31 cellular contexts compared by ENCODE assay signal in the genomic region with DNA sequence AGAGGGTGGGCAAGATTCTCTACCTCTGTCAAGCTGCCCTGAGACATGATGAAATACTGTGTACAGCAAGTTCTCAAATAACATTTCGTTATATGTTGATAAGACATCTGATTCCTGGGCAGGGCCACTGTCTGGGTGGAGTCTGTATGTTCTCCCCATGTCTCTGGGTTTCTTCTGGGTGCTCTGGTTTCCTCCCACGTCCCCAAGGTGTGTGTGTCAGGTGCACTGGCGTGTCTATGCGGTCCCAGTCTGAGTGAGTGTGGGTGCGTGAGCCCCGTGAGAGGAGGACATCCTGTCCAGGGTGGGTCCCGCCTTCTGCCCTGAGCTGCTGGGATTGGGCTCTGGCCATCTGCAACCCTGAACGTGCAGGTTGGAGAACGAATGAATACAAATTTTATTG. TPM values are rescaled to one million over a fixed set of nuclear protein-coding genes. Genes with fewer than 3 reads are reported as not detected.
A peak's percentile ranks its signal among the peaks of the same experiment; 100 is the strongest.
DNase-seq lines count a peak whose midpoint lies in the region; ATAC-seq, FAIRE-seq and TF ChIP-seq lines count a peak whose summit lies in the region.
"Had no signal": no experiment of that assay in that cellular context is flagged by ENCODE, and none has a peak within 500 bp of the region (broad histone marks: within the 10 kb centered on the region; RNA-seq: fewer than 3 reads in every experiment).

No MANE protein-coding gene starts in this region.

- H3K9me3 ChIP-seq in osteoblast (ENCODE audit: low read depth, low read length) = no peaks in the 10 kb centered on the region
- H3K9me3 ChIP-seq: Caco-2 had no signal

- H3K4me3 ChIP-seq in osteoblast (ENCODE audit: insufficient read depth, low read length) = no peak overlapping the region
- H3K4me3 ChIP-seq in foreskin fibroblast (ENCODE audit: low read depth in 1 of 2, low read length in 2 of 2) = no peak overlapping the region
- H3K4me3 ChIP-seq: GM12878 had no signal

- H3K79me2 ChIP-seq in osteoblast (ENCODE audit: insufficient read depth, low read length) = peaks cover 57% of the 10 kb centered on the region

- no peak for ATAC-seq in natural killer cell
- ATAC-seq in natural killer cell treated with Interleukin-12 subunit alpha and Interleukin-12 subunit beta and Interleukin-15 and Interleukin-18, amount 100 ng/mL, for 72 hours = no peak
- ATAC-seq: CD8-positive, alpha-beta T cell; GM12878; PC-3 had no signal

- no peak overlapping the region for H3K4me2 ChIP-seq in osteoblast (ENCODE audit: insufficient read depth, low read length)

- H3K36me3 ChIP-seq in osteoblast (ENCODE audit: insufficient read depth, low read length) = peaks cover 80% of the 10 kb centered on the region

- H3K27me3 Mint-ChIP-seq in natural killer cell (ENCODE audit: low read depth in 2 of 2) = no peaks in the 10 kb centered on the region
- no peaks in the 10 kb centered on the region for H3K27me3 Mint-ChIP-seq in natural killer cell treated with Interleukin-12 subunit alpha and Interleukin-12 subunit beta and Interleukin-15 and Interleukin-18, amount 100 ng/mL, for 72 hours
- H3K27me3 Mint-ChIP-seq: B cell had no signal

- H2AFZ ChIP-seq in osteoblast (ENCODE audit: low read length) = no peak overlapping the region

- peak overlapping the region; percentile 12 for H3K27ac ChIP-seq in osteoblast (ENCODE audit: low read depth, low read length)
- H3K27ac ChIP-seq: 22Rv1, C4-2B had no signal

- intact Hi-C loops in natural killer cell (cut with micrococcal nuclease) = no loop called here

- FAIRE-seq in RCC 7860 (lab: Jason Lieb, UNC) = no peak
- FAIRE-seq: GM12878, HTR-8/SVneo had no signal

- H3K4me1 ChIP-seq in osteoblast (ENCODE audit: insufficient read depth, low read length) = peaks cover 30% of the 10 kb centered on the region
- H3K4me1 ChIP-seq: Caco-2 had no signal

- H3K27me3 ChIP-seq in osteoblast (ENCODE audit: insufficient read depth, low read length) = no peaks in the 10 kb centered on the region

- H3K4me3 Mint-ChIP-seq in natural killer cell = peak overlapping the region; percentile 28
- H3K4me3 Mint-ChIP-seq in natural killer cell treated with Interleukin-12 subunit alpha and Interleukin-12 subunit beta and Interleukin-15 and Interleukin-18, amount 100 ng/mL, for 72 hours = no peak overlapping the region
- H3K4me3 Mint-ChIP-seq: B cell; CD8-positive, alpha-beta T cell had no signal

- peaks cover 14% of the 10 kb centered on the region for H4K20me1 ChIP-seq in osteoblast (ENCODE audit: insufficient read depth, low read length)

- no peaks in the 10 kb centered on the region for H3K36me3 Mint-ChIP-seq in natural killer cell
- H3K36me3 Mint-ChIP-seq in natural killer cell treated with Interleukin-12 subunit alpha and Interleukin-12 subunit beta and Interleukin-15 and Interleukin-18, amount 100 ng/mL, for 72 hours = no peaks in the 10 kb centered on the region

- peaks cover 68 to 76% of the 10 kb centered on the region in 2 donors for H3K4me1 Mint-ChIP-seq in natural killer cell
- H3K4me1 Mint-ChIP-seq in natural killer cell treated with Interleukin-12 subunit alpha and Interleukin-12 subunit beta and Interleukin-15 and Interleukin-18, amount 100 ng/mL, for 72 hours (ENCODE audit: low read depth in 2 of 2) = peaks cover 40 to 62% of the 10 kb centered on the region in 2 donors
- H3K4me1 Mint-ChIP-seq: B cell had no signal

- DNase-seq in NCI-H2107 treated with DMSO at 0.1 percent for 48 hours (lab: John Stamatoyannopoulos, UW; ENCODE audit: unreplicated experiment) = peak; percentile 31
- no peak for DNase-seq in NCI-H2107 (lab: John Stamatoyannopoulos, UW)
- DNase-seq in natural killer cell = no peak
- no peak for DNase-seq in natural killer cell treated with Interleukin-12 subunit alpha and Interleukin-12 subunit beta and Interleukin-15 and Interleukin-18, amount 100 ng/mL, for 72 hours (ENCODE audit: low spot score)
- DNase-seq in osteoblast (ENCODE audit: insufficient read length, low spot score, missing footprints) = peak; percentile 15
- no peak for DNase-seq in NCI-H187 (lab: John Stamatoyannopoulos, UW)
- no peak for DNase-seq in RCC 7860 (ENCODE audit: low spot score)
- no peak for DNase-seq in foreskin fibroblast
- DNase-seq: Caco-2; DMS79; EL; GDM1; GOT3; HCEC 1CT; KBM-7; MV-4-11; NCI-H1105; NCI-H1436 treated with DMSO at 0.1 percent for 48 hours; NCI-H1930; NCI-H446 treated with DMSO at 0.1 percent for 48 hours; NCI-H526; NCI-H82; NK-92 treated with Interleukin-12 subunit alpha and Interleukin-12 subunit beta, amount 100 ng/mL, for 24 hours; PC-3; SHP77 treated with DMSO at 0.1 percent for 48 hours had no signal

- TF ChIP-seq CTCF in natural killer cell (IDR thresholded peaks at IDR 0.05) = no peak
- no peak for TF ChIP-seq CTCF in osteoblast (IDR thresholded peaks at IDR 0.05; ENCODE audit: extremely low read depth, low read depth, low read length)
- TF ChIP-seq CTCF in foreskin fibroblast (IDR thresholded peaks at IDR 0.05; ENCODE audit: low read depth, low read length) = no peak

- peak overlapping the region; percentile 80 to 93 for H3K27ac Mint-ChIP-seq in natural killer cell
- peak overlapping the region in 1 of 2 donors; percentile 58 for H3K27ac Mint-ChIP-seq in natural killer cell treated with Interleukin-12 subunit alpha and Interleukin-12 subunit beta and Interleukin-15 and Interleukin-18, amount 100 ng/mL, for 72 hours
- H3K27ac Mint-ChIP-seq: B cell; CD8-positive, alpha-beta T cell had no signal

- H3K9me3 Mint-ChIP-seq in natural killer cell = no peaks in the 10 kb centered on the region
- H3K9me3 Mint-ChIP-seq in natural killer cell treated with Interleukin-12 subunit alpha and Interleukin-12 subunit beta and Interleukin-15 and Interleukin-18, amount 100 ng/mL, for 72 hours = no peaks in the 10 kb centered on the region
- H3K9me3 Mint-ChIP-seq: CD8-positive, alpha-beta T cell had no signal

RNA-seq across cellular contexts. Expression of a gene that starts 29.6 kb away (rescaled TPM):
- total RNA-seq in natural killer cell (100 to 1,000 TPM in 1 of 3 donors, 10 to 100 TPM in 2; 76.0 to 141 (median 79.0) TPM), osteoblast (94.6 and 102 TPM in 2 replicates)
- 10 to 100 TPM; 49.9 to 92.0 TPM for total RNA-seq in natural killer cell treated with Interleukin-12 subunit alpha and Interleukin-12 subunit beta and Interleukin-15 and Interleukin-18, amount 100 ng/mL, for 72 hours

RNA-seq across cellular contexts. Expression of a gene that starts 30.0 kb away (rescaled TPM):
- 10 to 100 TPM; 32.2 to 46.7 (median 39.5) TPM for total RNA-seq in natural killer cell
- 10 to 100 TPM; 38.9 to 39.2 TPM for total RNA-seq in natural killer cell treated with Interleukin-12 subunit alpha and Interleukin-12 subunit beta and Interleukin-15 and Interleukin-18, amount 100 ng/mL, for 72 hours
- total RNA-seq in osteoblast = 34.8 and 40.9 TPM in 2 replicates

Comparison
In these comparisons a context has a peak if more than half of its experiments do, and no peak if none do; other contexts are left out.
1. DNase-seq: peak in NCI-H2107 treated with DMSO at 0.1 percent for 48 hours (single experiment) and osteoblast (single experiment); none in NCI-H2107 (single experiment), natural killer cell (single experiment), natural killer cell treated with Interleukin-12 subunit alpha and Interleukin-12 subunit beta and Interleukin-15 and Interleukin-18, amount 100 ng/mL, for 72 hours (single experiment), NCI-H187 (0 of 2), RCC 7860 (single experiment) and foreskin fibroblast (0 of 2).